32 cellular contexts compared by ENCODE assay signal in the genomic region with DNA sequence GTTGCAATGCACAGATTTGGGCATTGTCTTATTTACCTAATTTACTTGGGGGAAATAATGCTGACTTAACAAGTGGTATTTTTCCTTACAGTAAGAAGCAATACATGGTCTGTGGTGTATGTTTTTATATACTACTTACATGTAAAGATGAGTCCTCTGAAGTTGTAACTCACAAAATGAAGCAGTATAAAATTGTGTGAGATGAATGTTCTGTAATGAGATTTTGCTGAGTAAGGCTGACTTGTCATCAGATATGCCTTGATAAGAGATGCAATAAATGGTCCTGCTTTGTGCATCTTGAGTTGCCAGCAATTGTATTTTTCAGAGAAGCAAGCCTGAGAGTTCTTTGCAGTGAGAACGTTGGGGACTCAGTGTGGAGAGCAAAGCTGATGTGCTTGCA.
"Had no signal": no experiment of that assay in that cellular context is flagged by ENCODE, and none has a peak within 500 bp of the region (broad histone marks: within the 10 kb centered on the region; RNA-seq: fewer than 3 reads in every experiment).

No MANE protein-coding gene starts in this region.

- H3K4me3 Mint-ChIP-seq: activated B cell treated with CpG ODN at 0.5 μM for 24 hours; activated CD4-positive, alpha-beta memory T cell treated with anti-CD3 and anti-CD28 coated beads for 36 hours; activated CD4-positive, alpha-beta T cell treated with anti-CD3 and anti-CD28 coated beads for 36 hours; activated CD4-positive, alpha-beta T cell treated with anti-CD3 and anti-CD28 coated beads, Interleukin-2, amount 10 ng/mL, durations not matched to agents 24 days and 14 days; activated CD8-positive, alpha-beta memory T cell treated with anti-CD3 and anti-CD28 coated beads, Interleukin-2, amount 10 ng/mL, durations not matched to agents 7 days and 5 days; activated CD8-positive, alpha-beta T cell treated with anti-CD3 and anti-CD28 coated beads, Interleukin-2, amount 10 ng/mL, durations not matched to agents 7 days and 5 days; activated naive CD8-positive, alpha-beta T cell; activated T-cell treated with anti-CD3 and anti-CD28 coated beads, Interleukin-2, amount 50 U/mL, for 24 hours; activated T-cell treated with anti-CD3 and anti-CD28 coated beads, Interleukin-2, amount 50 U/mL, for 72 hours; T-helper 17 cell; T-helper 2 cell treated with Interferon-gamma antibody and Interleukin-4, amounts not matched to agents 5 μg/mL and 100 μg/mL, for 36 hours had no signal

- H3K36me3 ChIP-seq: esophagus squamous epithelium, WERI-Rb-1 had no signal

- FAIRE-seq: colon, endometrium, endothelial cell of umbilical vein, frontal cortex had no signal

- DNase-seq: activated B cell treated with CpG ODN at 0.5 μM for 24 hours; activated CD4-positive, alpha-beta memory T cell treated with anti-CD3 and anti-CD28 coated beads for 36 hours; activated CD4-positive, alpha-beta T cell treated with anti-CD3 and anti-CD28 coated beads for 36 hours; activated CD4-positive, alpha-beta T cell treated with anti-CD3 and anti-CD28 coated beads, Interleukin-2, amount 10 ng/mL, durations not matched to agents 24 days and 14 days; activated CD4-positive, CD25-positive, alpha-beta regulatory T cell treated with anti-CD3 and anti-CD28 coated beads, Interleukin-2, amount 50 U/mL, for 72 hours; activated CD8-positive, alpha-beta memory T cell treated with anti-CD3 and anti-CD28 coated beads, Interleukin-2, amount 10 ng/mL, durations not matched to agents 7 days and 5 days; activated CD8-positive, alpha-beta memory T cell treated with anti-CD3 and anti-CD28 coated beads, Interleukin-2, amount 50 U/mL, for 4 hours; activated CD8-positive, alpha-beta T cell treated with anti-CD3 and anti-CD28 coated beads, Interleukin-2, amount 10 ng/mL, durations not matched to agents 7 days and 5 days; activated gamma-delta T cell treated with Interleukin-2 at 50 U/mL for 16 hours; activated naive CD4-positive, alpha-beta T cell treated with anti-CD3 and anti-CD28 coated beads, Interleukin-2, amount 50 U/mL, for 16 hours; activated naive CD4-positive, alpha-beta T cell treated with Interleukin-2 at 50 U/mL for 16 hours; activated T-cell treated with anti-CD3 and anti-CD28 coated beads, Interleukin-2, amount 50 U/mL, for 24 hours; activated T-cell treated with anti-CD3 and anti-CD28 coated beads, Interleukin-2, amount 50 U/mL, for 72 hours; amygdala; aorta; body of pancreas; caudate nucleus; cortex of kidney; effector CD8-positive, alpha-beta T cell; esophagus squamous epithelium; head of caudate nucleus; T-helper 1 cell; T-helper 17 cell; T1000; WERI-Rb-1 had no signal

- H3K36me3 Mint-ChIP-seq: activated CD4-positive, alpha-beta memory T cell treated with anti-CD3 and anti-CD28 coated beads for 36 hours; activated naive CD8-positive, alpha-beta T cell had no signal

- H3K9me3 Mint-ChIP-seq: activated B cell treated with CpG ODN at 0.5 μM for 24 hours; activated CD4-positive, alpha-beta memory T cell treated with anti-CD3 and anti-CD28 coated beads for 36 hours; activated CD4-positive, alpha-beta T cell treated with anti-CD3 and anti-CD28 coated beads, Interleukin-2, amount 10 ng/mL, durations not matched to agents 24 days and 14 days; activated T-cell treated with anti-CD3 and anti-CD28 coated beads, Interleukin-2, amount 50 U/mL, for 24 hours; activated T-cell treated with anti-CD3 and anti-CD28 coated beads, Interleukin-2, amount 50 U/mL, for 72 hours; T-helper 2 cell treated with Interferon-gamma antibody and Interleukin-4, amounts not matched to agents 5 μg/mL and 100 μg/mL, for 36 hours had no signal

- H3K27me3 ChIP-seq: body of pancreas had no signal

- H3K27me3 Mint-ChIP-seq: activated naive CD8-positive, alpha-beta T cell; activated T-cell treated with anti-CD3 and anti-CD28 coated beads, Interleukin-2, amount 50 U/mL, for 24 hours; T-helper 17 cell had no signal

- H3K27ac ChIP-seq: body of pancreas, epithelial cell of prostate, esophagus squamous epithelium, WERI-Rb-1 had no signal

- H3K9me3 ChIP-seq: body of pancreas had no signal

- H3K4me3 ChIP-seq: body of pancreas, esophagus squamous epithelium had no signal

- H3K27ac Mint-ChIP-seq: activated B cell treated with CpG ODN at 0.5 μM for 24 hours; activated CD4-positive, alpha-beta memory T cell treated with anti-CD3 and anti-CD28 coated beads for 36 hours; activated CD4-positive, alpha-beta T cell treated with anti-CD3 and anti-CD28 coated beads for 36 hours; activated CD4-positive, alpha-beta T cell treated with anti-CD3 and anti-CD28 coated beads, Interleukin-2, amount 10 ng/mL, durations not matched to agents 24 days and 14 days; activated CD8-positive, alpha-beta memory T cell treated with anti-CD3 and anti-CD28 coated beads, Interleukin-2, amount 10 ng/mL, durations not matched to agents 7 days and 5 days; activated CD8-positive, alpha-beta T cell treated with anti-CD3 and anti-CD28 coated beads, Interleukin-2, amount 10 ng/mL, durations not matched to agents 7 days and 5 days; activated naive CD8-positive, alpha-beta T cell; activated T-cell treated with anti-CD3 and anti-CD28 coated beads, Interleukin-2, amount 50 U/mL, for 24 hours; activated T-cell treated with anti-CD3 and anti-CD28 coated beads, Interleukin-2, amount 50 U/mL, for 72 hours; T-helper 17 cell; T-helper 2 cell treated with Interferon-gamma antibody and Interleukin-4, amounts not matched to agents 5 μg/mL and 100 μg/mL, for 36 hours had no signal

- ATAC-seq: activated CD4-positive, alpha-beta T cell treated with anti-CD3 and anti-CD28 coated beads for 36 hours; activated CD8-positive, alpha-beta memory T cell treated with anti-CD3 and anti-CD28 coated beads, Interleukin-2, amount 10 ng/mL, durations not matched to agents 7 days and 5 days; activated CD8-positive, alpha-beta T cell treated with anti-CD3 and anti-CD28 coated beads, Interleukin-2, amount 10 ng/mL, durations not matched to agents 7 days and 5 days; activated T-cell treated with anti-CD3 and anti-CD28 coated beads, Interleukin-2, amount 50 U/mL, for 72 hours; body of pancreas; T-helper 17 cell had no signal

- H3K4me1 ChIP-seq: body of pancreas had no signal
